Comparison of ENCODE assay signal across 27 cellular contexts in genomic region chr5:914612-915011, GRCh38.
"Had no signal": no experiment of that assay in that cellular context is flagged by ENCODE, and none has a peak within 500 bp of the region (broad histone marks: within the 10 kb centered on the region; RNA-seq: fewer than 3 reads in every experiment).

No MANE protein-coding gene starts in this region.

- H3K27me3 ChIP-seq: brain microvascular endothelial cell, cardiac muscle cell had no signal

- H3K4me3 Mint-ChIP-seq: activated B cell treated with CpG ODN at 0.5 μM for 24 hours; activated CD4-positive, alpha-beta memory T cell treated with anti-CD3 and anti-CD28 coated beads, Interleukin-2, amount 10 ng/mL, durations not matched to agents 7 days and 5 days; activated naive CD8-positive, alpha-beta T cell; T-cell had no signal

- H3K4me1 Mint-ChIP-seq: activated B cell treated with CpG ODN at 0.5 μM for 24 hours had no signal

- DNase-seq: activated B cell treated with CpG ODN at 0.5 μM for 24 hours; activated CD4-positive, alpha-beta memory T cell treated with anti-CD3 and anti-CD28 coated beads, Interleukin-2, amount 10 ng/mL, durations not matched to agents 7 days and 5 days; activated CD4-positive, alpha-beta T cell treated with anti-CD3 and anti-CD28 coated beads for 1 hour; activated CD4-positive, alpha-beta T cell treated with anti-CD3 and anti-CD28 coated beads, Interleukin-2, amount 50 U/mL, for 1 hour; activated naive CD4-positive, alpha-beta T cell; activated T-cell treated with anti-CD3 and anti-CD28 coated beads for 4 hours; activated T-cell treated with anti-CD3 and anti-CD28 coated beads, Interleukin-2, amount 50 U/mL, for 48 hours; amygdala; brain microvascular endothelial cell; cerebellar nuclear complex; MM.1S; NCI-H1105; NCI-H1436; NCI-H1694 treated with DMSO at 0.1 percent for 48 hours; NCI-H2081; NCI-H510A treated with DMSO at 0.1 percent for 48 hours; NCI-H69; NK-92 treated with Interleukin-12 subunit alpha and Interleukin-12 subunit beta, amount 100 ng/mL, for 24 hours; OCI-M1; RPMI8226 had no signal

- H3K36me3 ChIP-seq: cardiac muscle cell had no signal

- H3K27me3 Mint-ChIP-seq: activated B cell treated with CpG ODN at 0.5 μM for 24 hours; activated CD4-positive, alpha-beta memory T cell treated with anti-CD3 and anti-CD28 coated beads, Interleukin-2, amount 10 ng/mL, durations not matched to agents 7 days and 5 days; activated naive CD8-positive, alpha-beta T cell; T-cell had no signal

- H3K9me3 Mint-ChIP-seq: activated B cell treated with CpG ODN at 0.5 μM for 24 hours; activated CD4-positive, alpha-beta memory T cell treated with anti-CD3 and anti-CD28 coated beads, Interleukin-2, amount 10 ng/mL, durations not matched to agents 7 days and 5 days; activated T-helper 2 cell treated with anti-CD3 and anti-CD28 coated beads, Interferon-gamma antibody, Interleukin-2, Interleukin-4, amounts not matched to agents 10 μg/mL and 5 μg/mL and 100 μg/mL, durations not matched to agents 14 hours and 24 hours and 36 hours; T-cell had no signal

- H3K36me3 Mint-ChIP-seq: T-cell had no signal

- H3K27ac Mint-ChIP-seq: activated B cell treated with CpG ODN at 0.5 μM for 24 hours; activated naive CD8-positive, alpha-beta T cell; activated T-helper 2 cell treated with anti-CD3 and anti-CD28 coated beads, Interferon-gamma antibody, Interleukin-2, Interleukin-4, amounts not matched to agents 10 μg/mL and 5 μg/mL and 100 μg/mL, durations not matched to agents 14 hours and 24 hours and 36 hours; T-cell had no signal

- ATAC-seq: Panc1, Right ventricle myocardium inferior, T-cell had no signal

- H3K4me3 ChIP-seq: cardiac muscle cell, SK-N-MC had no signal

- H3K27ac ChIP-seq: brain microvascular endothelial cell, cardiac muscle cell, SK-N-MC had no signal
